11 cellular contexts compared by ENCODE assay signal in the genomic region with DNA sequence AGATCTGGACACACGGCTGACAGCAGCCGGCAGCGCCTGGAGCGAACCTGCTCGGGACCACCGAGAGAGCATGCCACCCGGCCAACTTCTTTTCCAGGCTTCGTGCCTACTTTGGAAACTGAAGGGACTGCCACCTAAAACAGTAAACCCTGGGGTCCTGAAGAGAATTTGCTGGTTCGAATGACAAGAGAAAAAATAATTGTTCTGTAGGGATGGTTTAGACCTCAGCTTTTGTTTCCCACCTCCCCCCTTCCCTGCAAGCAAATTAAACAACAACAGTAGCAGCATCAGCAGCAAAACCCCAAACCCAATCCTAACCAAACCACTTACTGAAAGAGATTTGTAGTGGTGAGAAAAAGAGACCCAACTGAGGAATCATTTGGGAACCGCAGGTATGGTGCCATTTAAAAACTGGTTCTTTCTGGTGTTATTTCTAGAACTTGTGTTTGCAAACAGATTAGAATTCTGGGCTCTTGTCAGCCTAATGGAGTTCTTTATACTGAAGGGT.
DNase-seq lines count a peak whose midpoint lies in the region; TF ChIP-seq lines count a peak whose summit lies in the region.
"Had no signal": no experiment of that assay in that cellular context is flagged by ENCODE, and none has a peak within 500 bp of the region (broad histone marks: within the 10 kb centered on the region; RNA-seq: fewer than 3 reads in every experiment).

No MANE protein-coding gene starts in this region.

- H3K4me1 Mint-ChIP-seq in activated T-cell treated with anti-CD3 and anti-CD28 coated beads, Interleukin-2, amount 50 U/mL, for 24 hours (ENCODE audit: low read depth) = peaks cover 7% of the 10 kb centered on the region
- H3K4me1 Mint-ChIP-seq in nephron (peaks cover 11% of the 10 kb centered on the region), type B pancreatic cell (ENCODE audit: unreplicated experiment) (no peaks in the 10 kb centered on the region)
- H3K4me1 Mint-ChIP-seq: central memory CD8-positive, alpha-beta T cell had no signal

- no peak for DNase-seq in activated T-cell treated with anti-CD3 and anti-CD28 coated beads, Interleukin-2, amount 50 U/mL, for 24 hours
- DNase-seq in activated T-cell treated with anti-CD3 and anti-CD28 coated beads, Interleukin-2, amount 50 U/mL, for 1 hour = no peak
- peak; percentile 42 to 55 for DNase-seq in erythroblast (lab: John Stamatoyannopoulos, UW)
- DNase-seq in type B pancreatic cell (ENCODE audit: extremely low spot score, unreplicated experiment) = no peak
- no peak for DNase-seq in NCI-H2029 (lab: John Stamatoyannopoulos, UW)
- DNase-seq in SW480 (ENCODE audit: low spot score) = no peak
- no peak for DNase-seq in EL
- DNase-seq: AML-193, NCI-H1048 had no signal

- H3K4me3 Mint-ChIP-seq in activated T-cell treated with anti-CD3 and anti-CD28 coated beads, Interleukin-2, amount 50 U/mL, for 24 hours = peak overlapping the region; percentile 32
- H3K4me3 Mint-ChIP-seq in nephron (peak overlapping the region; percentile 64 to 82 (median 81)), type B pancreatic cell (peak overlapping the region; percentile 85)
- H3K4me3 Mint-ChIP-seq: central memory CD8-positive, alpha-beta T cell had no signal

- TF ChIP-seq POLR2A in erythroblast (IDR thresholded peaks at IDR 0.05; ENCODE audit: low read length) = no peak

- TF ChIP-seq CTCF in nephron (IDR thresholded peaks at IDR 0.05; ENCODE audit: unreplicated experiment in 3 of 3) (no peak), type B pancreatic cell (conservative IDR thresholded peaks at IDR 0.05) (no peak)

- no peaks in the 10 kb centered on the region for H3K9me3 Mint-ChIP-seq in activated T-cell treated with anti-CD3 and anti-CD28 coated beads, Interleukin-2, amount 50 U/mL, for 24 hours
- H3K9me3 Mint-ChIP-seq in nephron (no peaks in the 10 kb centered on the region), type B pancreatic cell (no peaks in the 10 kb centered on the region)
- H3K9me3 Mint-ChIP-seq: central memory CD8-positive, alpha-beta T cell had no signal

- H3K27me3 Mint-ChIP-seq in activated T-cell treated with anti-CD3 and anti-CD28 coated beads, Interleukin-2, amount 50 U/mL, for 24 hours = peaks cover 58% of the 10 kb centered on the region
- H3K27me3 Mint-ChIP-seq in nephron (ENCODE audit: low read depth) (peaks cover 54% of the 10 kb centered on the region), type B pancreatic cell (peaks cover 63% of the 10 kb centered on the region)

- no peak overlapping the region for H3K27ac Mint-ChIP-seq in activated T-cell treated with anti-CD3 and anti-CD28 coated beads, Interleukin-2, amount 50 U/mL, for 24 hours
- H3K27ac Mint-ChIP-seq in nephron = no peak overlapping the region
- peak overlapping the region; percentile 16 for H3K27ac Mint-ChIP-seq in type B pancreatic cell

- no peaks in the 10 kb centered on the region for H3K36me3 Mint-ChIP-seq in activated T-cell treated with anti-CD3 and anti-CD28 coated beads, Interleukin-2, amount 50 U/mL, for 24 hours (ENCODE audit: low read depth)
- no peaks in the 10 kb centered on the region for H3K36me3 Mint-ChIP-seq in nephron (ENCODE audit: low read depth)
- peaks cover 8% of the 10 kb centered on the region for H3K36me3 Mint-ChIP-seq in type B pancreatic cell

Comparison
In these comparisons a context has a peak if more than half of its experiments do, and no peak if none do; other contexts are left out.
1. DNase-seq: peak in erythroblast (2 of 2); none in activated T-cell treated with anti-CD3 and anti-CD28 coated beads, Interleukin-2, amount 50 U/mL, for 24 hours (single experiment), activated T-cell treated with anti-CD3 and anti-CD28 coated beads, Interleukin-2, amount 50 U/mL, for 1 hour (single experiment), type B pancreatic cell (single experiment), NCI-H2029 (single experiment), SW480 (single experiment) and EL (single experiment).
2. H3K4me3 Mint-ChIP-seq: peak in every context shown above with its lines; median percentile 85 in type B pancreatic cell; 81 in nephron; 32 in activated T-cell treated with anti-CD3 and anti-CD28 coated beads, Interleukin-2, amount 50 U/mL, for 24 hours.